In genomic region chr2:28753043-28753683, GRCh38 we compare ENCODE assay signal across 8 cellular contexts. TPM values are rescaled to one million over a fixed set of nuclear protein-coding genes. Genes with fewer than 3 reads are reported as not detected.
DNase-seq lines count a peak whose midpoint lies in the region; ATAC-seq and TF ChIP-seq lines count a peak whose summit lies in the region.

No MANE protein-coding gene starts in this region.

- H3K27me3 ChIP-seq in HUES6 (ENCODE audit: control insufficient read depth, insufficient read depth, low read length) = no peaks in the 10 kb centered on the region
- H3K27me3 ChIP-seq in ascending aorta = no peaks in the 10 kb centered on the region
- peaks cover 3% of the 10 kb centered on the region for H3K27me3 ChIP-seq in iPS-15b (ENCODE audit: control insufficient read depth, insufficient read depth, low read length)

- H3K4me1 ChIP-seq in HUES6 (ENCODE audit: control insufficient read depth, insufficient read depth, low read length) (peaks cover 24% of the 10 kb centered on the region), ascending aorta (peaks cover 11 to 32% of the 10 kb centered on the region in 2 donors), iPS-15b (ENCODE audit: control insufficient read depth, insufficient read depth, low read length) (peaks cover 11% of the 10 kb centered on the region)

- H3K4me3 ChIP-seq in HUES6 (ENCODE audit: low read depth, low read length) = peak overlapping the region; percentile 76
- peak overlapping the region; percentile 75 to 89 for H3K4me3 ChIP-seq in ascending aorta
- H3K4me3 ChIP-seq in iPS-15b (ENCODE audit: low read depth, low read length) = peak overlapping the region; percentile 64
- peak overlapping the region; percentile 95 for H3K4me3 ChIP-seq in skeletal muscle cell (ENCODE audit: low read depth, low read length)

- H3K9me3 ChIP-seq in HUES6 (ENCODE audit: control insufficient read depth, insufficient read depth, low read depth, low read length) (no peaks in the 10 kb centered on the region), ascending aorta (no peaks in the 10 kb centered on the region), iPS-15b (ENCODE audit: control insufficient read depth, insufficient read depth, low read length) (no peaks in the 10 kb centered on the region)

- peak; percentile 45 to 61 (median 51) for TF ChIP-seq CTCF in ascending aorta (IDR thresholded peaks at IDR 0.05)

- in situ Hi-C loops in SK-MEL-5 (cut with HindIII; ENCODE audit: low pct_unique_long_range_greater_than_20kb, low sequenced_read_pairs) = no loop called here

- H3K27ac ChIP-seq in HUES6 (ENCODE audit: low read depth, low read length) (peak overlapping the region; percentile 80; the same call in 1 of the 2 replicates), ascending aorta (peak overlapping the region; percentile 100)

- ATAC-seq in sciatic nerve (no peak), GM21526 (IDR thresholded peaks at IDR 0.05; ENCODE audit: low FRiP score, unreplicated experiment) (no peak)

- H3K36me3 ChIP-seq in HUES6 (ENCODE audit: control insufficient read depth, insufficient read depth, low read length) (no peaks in the 10 kb centered on the region), ascending aorta (no peaks in the 10 kb centered on the region), iPS-15b (ENCODE audit: control insufficient read depth, insufficient read depth, low read length) (peaks cover 2% of the 10 kb centered on the region)

- intact Hi-C loops in ascending aorta (cut with DNase I) (loop anchor here (2.0 to 10.0 kb wide), 3 partner anchors 126 to 358 kb away; partner anchors contain the start of gene FOSL2), sciatic nerve (cut with DNase I) (loop anchor here (10.0 kb wide), 1 partner anchor 158 kb away; no protein-coding TSS in a partner anchor)

- H3K9ac ChIP-seq in HUES6 (ENCODE audit: low read length) (peak overlapping the region; percentile 99), iPS-15b (ENCODE audit: low read depth, low read length) (peak overlapping the region; percentile 90)

- DNase-seq in COR-L47 (lab: John Stamatoyannopoulos, UW) (peak; percentile 51), SK-MEL-5 (ENCODE audit: low read depth, low spot score) (peak; percentile 77), ascending aorta (ENCODE audit: low spot score in 2 of 2) (peak in 1 of 2 donors; percentile 81), skeletal muscle cell (ENCODE audit: low read depth) (peak; percentile 33), sciatic nerve (ENCODE audit: low spot score) (no peak)

RNA-seq across cellular contexts. Expression of gene PPP1CB, which starts 1.5 kb away (rescaled TPM):
- 224 and 226 TPM in 2 replicates for total RNA-seq in SK-MEL-5 (2014; rRNA removed; shearing (Covaris generic))
- polyA plus RNA-seq in SK-MEL-5 (2015; cell fraction: cytosol; rRNA removed) = 79.8 and 109 TPM in 2 replicates
- 47.0 and 73.9 TPM in 2 replicates for polyA plus RNA-seq in SK-MEL-5 (2015; cell fraction: nucleus; rRNA removed)
- 196 TPM for total RNA-seq in ascending aorta
- total RNA-seq in sciatic nerve = 210 TPM

RNA-seq across cellular contexts. Expression of gene SPDYA, which starts 57.5 kb away (rescaled TPM):
- 0.88 and 1.2 TPM in 2 replicates for total RNA-seq in SK-MEL-5 (2014; rRNA removed; shearing (Covaris generic))
- polyA plus RNA-seq in SK-MEL-5 (2015; cell fraction: cytosol; rRNA removed) = 0.37 TPM in 1 of 2 replicates, not detected in the other
- polyA plus RNA-seq in SK-MEL-5 (2015; cell fraction: nucleus; rRNA removed) = 0.16 and 0.73 TPM in 2 replicates
- total RNA-seq in ascending aorta = 0.32 TPM
- 3.3 TPM for total RNA-seq in sciatic nerve
